ENCODE assay signal across 22 cellular contexts in the genomic region with DNA sequence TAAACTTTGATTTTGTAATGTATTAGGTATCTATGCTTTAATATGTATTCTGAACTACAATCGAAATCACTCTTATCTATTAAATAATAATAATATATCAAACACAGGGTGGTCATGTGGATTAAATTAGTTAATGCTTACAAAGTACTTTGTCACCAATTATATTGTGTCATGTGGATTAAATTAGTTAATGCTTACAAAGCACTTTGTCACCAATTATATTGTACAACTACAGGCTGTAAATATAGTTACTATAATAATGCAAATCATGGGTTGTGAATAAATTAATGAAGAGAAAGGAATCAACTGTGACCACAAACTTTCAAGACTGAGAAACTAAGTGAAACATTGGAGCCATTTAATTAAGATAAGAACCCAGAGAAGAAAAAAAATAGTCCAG.
DNase-seq lines count a peak whose midpoint lies in the region; ATAC-seq, FAIRE-seq and TF ChIP-seq lines count a peak whose summit lies in the region.
"Had no signal": no experiment of that assay in that cellular context is flagged by ENCODE, and none has a peak within 500 bp of the region (broad histone marks: within the 10 kb centered on the region; RNA-seq: fewer than 3 reads in every experiment).

No MANE protein-coding gene starts in this region.

- H3K9me3 ChIP-seq in SK-N-MC (ENCODE audit: low read depth, low read length) (peaks cover 6% of the 10 kb centered on the region; the same call in 1 of the 2 replicates), K562 (replicated peaks; ENCODE audit: control insufficient read depth, insufficient read depth, low read depth, low read length) (no peaks in the 10 kb centered on the region), osteoblast (ENCODE audit: low read depth, low read length) (no peaks in the 10 kb centered on the region), mucosa of descending colon (peaks cover 31% of the 10 kb centered on the region)
- H3K9me3 ChIP-seq: A549; BLaER1 treated with 17β-estradiol and CSF1 and Interleukin-3, amounts not matched to agents 10 nM and 100 nM; Caco-2 had no signal

- H3K79me2 ChIP-seq in K562 (ENCODE audit: control insufficient read depth, insufficient read depth, low read length) = no peaks in the 10 kb centered on the region
- H3K79me2 ChIP-seq in osteoblast (ENCODE audit: insufficient read depth, low read length) = no peaks in the 10 kb centered on the region

- H3K36me3 Mint-ChIP-seq in activated T-helper 17 cell treated with anti-CD3 and anti-CD28 coated beads, Interleukin-2, amount 50 U/mL, for 72 hours (ENCODE audit: low read depth) = no peaks in the 10 kb centered on the region
- H3K36me3 Mint-ChIP-seq: CD8-positive, alpha-beta T cell had no signal

- intact Hi-C loops in K562 (cut with micrococcal nuclease) = no loop called here
- intact Hi-C loops in mucosa of descending colon (cut with DNase I, micrococcal nuclease) = no loop called here

- no TSS peak for BruUV-seq in K562 (replicated peaks; lab: Mats Ljungman, UMichigan)

- TF ChIP-seq CTCF in 22Rv1 (IDR thresholded peaks at IDR 0.05) = no peak
- TF ChIP-seq CTCF in K562 (IDR thresholded peaks at IDR 0.05 in 2 of 3, conservative IDR thresholded peaks at IDR 0.05 in 1 of 3; ENCODE audit: insufficient read depth in 2 of 3, low read depth in 1 of 3, low read length in 3 of 3) = no peak
- no peak for TF ChIP-seq CTCF in osteoblast (IDR thresholded peaks at IDR 0.05; ENCODE audit: extremely low read depth, low read depth, low read length)
- TF ChIP-seq CTCF in mucosa of descending colon (IDR thresholded peaks at IDR 0.05) = no peak

- H3K4me1 ChIP-seq in K562 (replicated peaks in 1 of 2; ENCODE audit: control insufficient read depth in 2 of 2, insufficient read depth in 2 of 2, low read length in 2 of 2) (no peaks in the 10 kb centered on the region), osteoblast (ENCODE audit: insufficient read depth, low read length) (no peaks in the 10 kb centered on the region), mucosa of descending colon (ENCODE audit: low read depth) (no peaks in the 10 kb centered on the region)
- H3K4me1 ChIP-seq: A549; BLaER1 treated with 17β-estradiol and CSF1 and Interleukin-3, amounts not matched to agents 10 nM and 100 nM; Caco-2 had no signal

- TF ChIP-seq RAD21 in K562 (CRISPR knock-in tag; conservative IDR thresholded peaks at IDR 0.05 in 1 of 2, IDR thresholded peaks at IDR 0.05 in 1 of 2) = no peak

- no peaks in the 10 kb centered on the region for H3K27me3 Mint-ChIP-seq in activated T-helper 17 cell treated with anti-CD3 and anti-CD28 coated beads, Interleukin-2, amount 50 U/mL, for 72 hours
- H3K27me3 Mint-ChIP-seq: B cell; CD4-positive, alpha-beta T cell had no signal

- 0 out of 2 replicates have a peak overlapping the region, but pooled peaks have one; percentile 77 for H3K27ac ChIP-seq in 22Rv1
- 0 out of 2 replicates have a peak overlapping the region, but pooled peaks have one; percentile 2 for H3K27ac ChIP-seq in SK-N-MC
- H3K27ac ChIP-seq in K562 (ENCODE audit: extremely low read depth, low read depth, low read length) = no peak overlapping the region
- no peak overlapping the region for H3K27ac ChIP-seq in osteoblast (ENCODE audit: low read depth, low read length)
- H3K27ac ChIP-seq: A549; BLaER1 treated with 17β-estradiol and CSF1 and Interleukin-3, amounts not matched to agents 10 nM and 100 nM; C4-2B had no signal

- TF ChIP-seq EP300 in K562 (IDR thresholded peaks at IDR 0.05; ENCODE audit: low read length) = no peak

- POLR2A ChIA-PET in K562 (lab: Yijun Ruan, JAX) = no interaction called here

- peak; percentile 8 for FAIRE-seq in G401.6 (lab: Jason Lieb, UNC)
- FAIRE-seq in K562 (lab: Jason Lieb, UNC) = no peak
- FAIRE-seq: A549, GM12878, GM12892, GM18507 had no signal

- H3K9ac ChIP-seq in SK-N-MC (ENCODE audit: insufficient read length) = no peak overlapping the region
- H3K9ac ChIP-seq in K562 (ENCODE audit: insufficient read depth in 1 of 2, low read depth in 2 of 2, low read length in 2 of 2) = no peak overlapping the region
- H3K9ac ChIP-seq: BLaER1 treated with 17β-estradiol and CSF1 and Interleukin-3, amounts not matched to agents 10 nM and 100 nM had no signal

- H3K4me3 ChIP-seq in SK-N-MC (no peak overlapping the region), K562 (no peak overlapping the region), osteoblast (ENCODE audit: insufficient read depth, low read length) (no peak overlapping the region), mucosa of descending colon (no peak overlapping the region)
- H3K4me3 ChIP-seq: A549; BLaER1 treated with 17β-estradiol and CSF1 and Interleukin-3, amounts not matched to agents 10 nM and 100 nM; GM12878 had no signal

- H3K9me1 ChIP-seq in K562 (ENCODE audit: control insufficient read depth, insufficient read depth, low read length) = no peaks in the 10 kb centered on the region

- in situ Hi-C loops in K562 (cut with MboI) = no loop called here

- H3K9me3 Mint-ChIP-seq in activated T-helper 17 cell treated with anti-CD3 and anti-CD28 coated beads, Interleukin-2, amount 50 U/mL, for 72 hours = peaks cover 10% of the 10 kb centered on the region

- no peak overlapping the region for H2AFZ ChIP-seq in K562 (ENCODE audit: low read depth, low read length)
- no peak overlapping the region for H2AFZ ChIP-seq in osteoblast (ENCODE audit: low read length)

- no peaks in the 10 kb centered on the region for H3K4me1 Mint-ChIP-seq in activated T-helper 17 cell treated with anti-CD3 and anti-CD28 coated beads, Interleukin-2, amount 50 U/mL, for 72 hours
- H3K4me1 Mint-ChIP-seq: B cell had no signal

- CTCF ChIA-PET in K562 (lab: Yijun Ruan, JAX; ENCODE audit: low intra/inter-chr PET ratio) = no interaction called here

- no peak for TF ChIP-seq POLR2A in K562 (conservative IDR thresholded peaks at IDR 0.05)

- 0% methylated on average over 1 of the region's 1 CpG for WGBS in K562 (ENCODE audit: insufficient coverage, low coverage, missing lambda C conversion rate)

- no peak overlapping the region for H3K4me3 Mint-ChIP-seq in activated T-helper 17 cell treated with anti-CD3 and anti-CD28 coated beads, Interleukin-2, amount 50 U/mL, for 72 hours
- H3K4me3 Mint-ChIP-seq: B cell; CD4-positive, alpha-beta T cell; CD8-positive, alpha-beta T cell had no signal

- H3K27ac Mint-ChIP-seq in activated T-helper 17 cell treated with anti-CD3 and anti-CD28 coated beads, Interleukin-2, amount 50 U/mL, for 72 hours = no peak overlapping the region
- H3K27ac Mint-ChIP-seq: B cell; CD4-positive, alpha-beta T cell; CD8-positive, alpha-beta T cell had no signal

- H3K27me3 ChIP-seq in K562 (ENCODE audit: control insufficient read depth in 2 of 2, insufficient read depth in 2 of 2, low read length in 2 of 2) (no peaks in the 10 kb centered on the region), osteoblast (ENCODE audit: insufficient read depth, low read length) (no peaks in the 10 kb centered on the region)
- H3K27me3 ChIP-seq: BLaER1 treated with 17β-estradiol and CSF1 and Interleukin-3, amounts not matched to agents 10 nM and 100 nM had no signal

- H3K4me2 ChIP-seq in K562 (ENCODE audit: insufficient read depth, low read length) (no peak overlapping the region), osteoblast (ENCODE audit: insufficient read depth, low read length) (no peak overlapping the region)
- H3K4me2 ChIP-seq: A549; BLaER1 treated with 17β-estradiol and CSF1 and Interleukin-3, amounts not matched to agents 10 nM and 100 nM had no signal

- no peaks in the 10 kb centered on the region for H3K36me3 ChIP-seq in SK-N-MC (ENCODE audit: insufficient read depth, low read length)
- no peaks in the 10 kb centered on the region for H3K36me3 ChIP-seq in K562 (ENCODE audit: control insufficient read depth, insufficient read depth, low read length)
- no peaks in the 10 kb centered on the region for H3K36me3 ChIP-seq in osteoblast (ENCODE audit: insufficient read depth, low read length)
- no peaks in the 10 kb centered on the region for H3K36me3 ChIP-seq in mucosa of descending colon (ENCODE audit: low read depth)
- H3K36me3 ChIP-seq: BLaER1 treated with 17β-estradiol and CSF1 and Interleukin-3, amounts not matched to agents 10 nM and 100 nM had no signal

- no peaks in the 10 kb centered on the region for H4K20me1 ChIP-seq in K562 (replicated peaks; ENCODE audit: control insufficient read depth, insufficient read depth, low read length)
- no peaks in the 10 kb centered on the region for H4K20me1 ChIP-seq in osteoblast (ENCODE audit: insufficient read depth, low read length)
- H4K20me1 ChIP-seq: BLaER1 treated with 17β-estradiol and CSF1 and Interleukin-3, amounts not matched to agents 10 nM and 100 nM had no signal

- ATAC-seq in K562 (no peak), mucosa of descending colon (no peak)
- ATAC-seq in activated T-helper 17 cell treated with anti-CD3 and anti-CD28 coated beads, Interleukin-2, amount 50 U/mL, for 72 hours (replicated peaks) = no peak
- ATAC-seq: A549; CD8-positive, alpha-beta T cell; GM12878 had no signal

- DNase-seq in SK-N-MC (ENCODE audit: low read depth, low spot score) (peak; percentile 26), K562 (ENCODE audit: extremely low read depth in 1 of 4, low spot score in 3 of 4) (no peak), amygdala (lab: John Stamatoyannopoulos, UW) (no peak), osteoblast (ENCODE audit: insufficient read length, low spot score, missing footprints) (no peak), mucosa of descending colon (no peak)
- DNase-seq: AML-193; Caco-2; Calu3; CD4-positive, alpha-beta T cell; CD8-positive, alpha-beta T cell; DMS79 treated with DMSO at 0.1 percent for 48 hours; GDM1 had no signal

TF ChIP-seq in K562, 482 proteins besides CTCF, POLR2A, EP300 and RAD21:
- no peak for TF ChIP-seq SMAD4 (CRISPR knock-in tag; conservative IDR thresholded peaks at IDR 0.05)
- TF ChIP-seq ZNF316 (IDR thresholded peaks at IDR 0.05) = 0 out of 2 replicates have a peak, but pooled peaks have one; percentile 17
- no peak for TF ChIP-seq SMAD3 (CRISPR knock-in tag; conservative IDR thresholded peaks at IDR 0.05)
- TF ChIP-seq KAT8 (IDR thresholded peaks at IDR 0.05; ENCODE audit: low read depth) = no peak

Comparison
In these comparisons a context has a peak if more than half of its experiments do, and no peak if none do; other contexts are left out.
1. H3K27ac ChIP-seq: peak in 22Rv1 (single experiment) and SK-N-MC (single experiment); none in K562 (single experiment) and osteoblast (single experiment).